Comparison of ENCODE assay signal across 1 cellular context in genomic region chr12:69290545-69291277, GRCh38.
TF ChIP-seq lines count a peak whose summit lies in the region.

No MANE protein-coding gene starts in this region.

TF ChIP-seq in endothelial cell of umbilical vein, 7 proteins besides CTCF, POLR2A, EP300 and RAD21:
- TF ChIP-seq MAX (IDR thresholded peaks at IDR 0.05; ENCODE audit: insufficient read depth, insufficient read length), result no peak
- no peak for TF ChIP-seq FOS (IDR thresholded peaks at IDR 0.05; ENCODE audit: borderline replicate concordance, insufficient read depth, low read length)
- no peak for TF ChIP-seq MYC (IDR thresholded peaks at IDR 0.05; ENCODE audit: low read depth, low read length)
- no peak for TF ChIP-seq GATA2 (IDR thresholded peaks at IDR 0.05; ENCODE audit: insufficient read depth, insufficient read length, low read depth, low read length)
- TF ChIP-seq EZH2 (IDR thresholded peaks at IDR 0.05; ENCODE audit: borderline replicate concordance, low read depth, low read length, severe bottlenecking), result no peak
- TF ChIP-seq POLR2AphosphoS5 (IDR thresholded peaks at IDR 0.05; ENCODE audit: insufficient read depth, low read depth, low read length), result no peak
- no peak for TF ChIP-seq JUN (IDR thresholded peaks at IDR 0.05; ENCODE audit: borderline replicate concordance, insufficient read depth, insufficient read length, low read depth)
